25 cellular contexts compared by ENCODE assay signal in genomic region chr20:39855799-39856198, GRCh38.
DNase-seq lines count a peak whose midpoint lies in the region; ATAC-seq and TF ChIP-seq lines count a peak whose summit lies in the region.
"Had no signal": no experiment of that assay in that cellular context is flagged by ENCODE, and none has a peak within 500 bp of the region (broad histone marks: within the 10 kb centered on the region; RNA-seq: fewer than 3 reads in every experiment).

No MANE protein-coding gene starts in this region.

- H3K27ac Mint-ChIP-seq in progenitor cell of endocrine pancreas, result peak overlapping the region; percentile 3
- H3K27ac Mint-ChIP-seq: activated naive CD8-positive, alpha-beta T cell treated with anti-CD3 and anti-CD28 coated beads, Interleukin-2, amount 50 U/mL, for 24 hours; stimulated activated memory B cell treated with anti-CD40 and anti-IgM and Interleukin-4, amounts not matched to agents 10 μg/mL and 1 μg/mL and 100 μg/mL, for 72 hours; T-helper 17 cell had no signal

- TF ChIP-seq CTCF in OCI-LY3 (IDR thresholded peaks at IDR 0.05; ENCODE audit: low read depth, low read length), result no peak
- TF ChIP-seq CTCF in progenitor cell of endocrine pancreas (IDR thresholded peaks at IDR 0.05; ENCODE audit: unreplicated experiment), result no peak

- DNase-seq in EH (ENCODE audit: low read depth) (peak; percentile 63), fibroblast of peridontal ligament (ENCODE audit: extremely low read depth) (peak; percentile 68), progenitor cell of endocrine pancreas (ENCODE audit: low spot score, unreplicated experiment) (no peak), head of caudate nucleus (no peak), DMS153 (lab: John Stamatoyannopoulos, UW) (no peak)
- DNase-seq: activated CD4-positive, alpha-beta T cell treated with anti-CD3 and anti-CD28 coated beads for 4 hours; activated CD8-positive, alpha-beta memory T cell treated with anti-CD3 and anti-CD28 coated beads for 24 hours; activated gamma-delta T cell treated with Interleukin-2 at 50 U/mL for 16 hours; activated naive CD8-positive, alpha-beta T cell treated with anti-CD3 and anti-CD28 coated beads, Interleukin-2, amount 50 U/mL, for 24 hours; activated T-cell treated with anti-CD3 and anti-CD28 coated beads, Interleukin-2, amount 50 U/mL, for 1 hour; C1 segment of cervical spinal cord; Calu3; colonic mucosa; Karpas-422; mammary epithelial cell; NCI-H187 treated with DMSO at 0.1 percent for 48 hours; NCI-H526 treated with DMSO at 0.1 percent for 48 hours; stimulated activated CD4-positive, alpha-beta T cell treated with anti-CD3 and anti-CD28 coated beads, Interleukin-2, amount 100 ng/mL, for 48 hours; T-helper 17 cell had no signal

- H3K4me1 Mint-ChIP-seq in progenitor cell of endocrine pancreas (ENCODE audit: low read depth), result peaks cover 38% of the 10 kb centered on the region
- H3K4me1 Mint-ChIP-seq: activated naive CD8-positive, alpha-beta T cell treated with anti-CD3 and anti-CD28 coated beads, Interleukin-2, amount 50 U/mL, for 24 hours; T-helper 17 cell had no signal

- ATAC-seq in GM21825 (IDR thresholded peaks at IDR 0.05; ENCODE audit: unreplicated experiment), result no peak
- ATAC-seq: activated naive CD8-positive, alpha-beta T cell treated with anti-CD3 and anti-CD28 coated beads, Interleukin-2, amount 50 U/mL, for 24 hours; stimulated activated memory B cell treated with anti-CD40 and anti-IgM and Interleukin-4, amounts not matched to agents 10 μg/mL and 1 μg/mL and 100 μg/mL, for 72 hours; T-helper 17 cell had no signal

- H3K36me3 ChIP-seq in OCI-LY3 (replicated peaks; ENCODE audit: low read depth, low read length), result no peaks in the 10 kb centered on the region
- H3K36me3 ChIP-seq: colonic mucosa, esophagus muscularis mucosa, neutrophil had no signal

- no peaks in the 10 kb centered on the region for H3K27me3 ChIP-seq in OCI-LY3 (ENCODE audit: low read depth, low read length)
- H3K27me3 ChIP-seq: colonic mucosa, esophagus muscularis mucosa, neutrophil had no signal

- intact Hi-C loops in head of caudate nucleus (cut with DNase I), result no loop called here

- H3K79me2 ChIP-seq in OCI-LY3 (ENCODE audit: low read length), result no peaks in the 10 kb centered on the region

- H3K4me3 ChIP-seq in OCI-LY3 (ENCODE audit: low read length), result no peak overlapping the region
- H3K4me3 ChIP-seq: colonic mucosa, esophagus muscularis mucosa had no signal

- H3K4me3 Mint-ChIP-seq in progenitor cell of endocrine pancreas (ENCODE audit: low read depth), result no peak overlapping the region
- H3K4me3 Mint-ChIP-seq: activated naive CD8-positive, alpha-beta T cell treated with anti-CD3 and anti-CD28 coated beads, Interleukin-2, amount 50 U/mL, for 24 hours; stimulated activated memory B cell treated with anti-CD40 and anti-IgM and Interleukin-4, amounts not matched to agents 10 μg/mL and 1 μg/mL and 100 μg/mL, for 72 hours; T-helper 17 cell had no signal

- H4K20me1 ChIP-seq in OCI-LY3 (ENCODE audit: insufficient read depth, low read length), result no peaks in the 10 kb centered on the region

- H3K9me3 Mint-ChIP-seq in progenitor cell of endocrine pancreas (ENCODE audit: low read depth), result no peaks in the 10 kb centered on the region
- H3K9me3 Mint-ChIP-seq: stimulated activated memory B cell treated with anti-CD40 and anti-IgM and Interleukin-4, amounts not matched to agents 10 μg/mL and 1 μg/mL and 100 μg/mL, for 72 hours had no signal

- H3K27ac ChIP-seq in OCI-LY3 (ENCODE audit: low read length), result no peak overlapping the region
- H3K27ac ChIP-seq: colonic mucosa, esophagus muscularis mucosa, neutrophil, RWPE1 had no signal

- no peaks in the 10 kb centered on the region for H3K9me3 ChIP-seq in OCI-LY3 (ENCODE audit: insufficient read depth, low read length)
- H3K9me3 ChIP-seq: colonic mucosa, esophagus muscularis mucosa, neutrophil had no signal

- H3K36me3 Mint-ChIP-seq in progenitor cell of endocrine pancreas (ENCODE audit: insufficient read depth), result no peaks in the 10 kb centered on the region
- H3K36me3 Mint-ChIP-seq: stimulated activated memory B cell treated with anti-CD40 and anti-IgM and Interleukin-4, amounts not matched to agents 10 μg/mL and 1 μg/mL and 100 μg/mL, for 72 hours had no signal

- H2AFZ ChIP-seq in OCI-LY3 (ENCODE audit: low read depth, low read length), result 0 out of 2 replicates have a peak overlapping the region, but pooled peaks have one; percentile 9

- H3K4me1 ChIP-seq in OCI-LY3 (ENCODE audit: low read length), result peaks cover 33% of the 10 kb centered on the region
- H3K4me1 ChIP-seq: colonic mucosa had no signal

- H3K4me2 ChIP-seq in OCI-LY3 (ENCODE audit: low read length), result peak overlapping the region; percentile 23

- H3K9ac ChIP-seq in OCI-LY3 (ENCODE audit: low read length), result no peak overlapping the region

- H3K27me3 Mint-ChIP-seq in progenitor cell of endocrine pancreas, result no peaks in the 10 kb centered on the region
- H3K27me3 Mint-ChIP-seq: T-helper 17 cell had no signal

Comparison
In these comparisons a context has a peak if more than half of its experiments do, and no peak if none do; other contexts are left out.
1. DNase-seq: peak in EH (single experiment) and fibroblast of peridontal ligament (single experiment); none in progenitor cell of endocrine pancreas (single experiment), head of caudate nucleus (0 of 42) and DMS153 (single experiment).